ENCODE assay signal across 8 cellular contexts in the genomic region with DNA sequence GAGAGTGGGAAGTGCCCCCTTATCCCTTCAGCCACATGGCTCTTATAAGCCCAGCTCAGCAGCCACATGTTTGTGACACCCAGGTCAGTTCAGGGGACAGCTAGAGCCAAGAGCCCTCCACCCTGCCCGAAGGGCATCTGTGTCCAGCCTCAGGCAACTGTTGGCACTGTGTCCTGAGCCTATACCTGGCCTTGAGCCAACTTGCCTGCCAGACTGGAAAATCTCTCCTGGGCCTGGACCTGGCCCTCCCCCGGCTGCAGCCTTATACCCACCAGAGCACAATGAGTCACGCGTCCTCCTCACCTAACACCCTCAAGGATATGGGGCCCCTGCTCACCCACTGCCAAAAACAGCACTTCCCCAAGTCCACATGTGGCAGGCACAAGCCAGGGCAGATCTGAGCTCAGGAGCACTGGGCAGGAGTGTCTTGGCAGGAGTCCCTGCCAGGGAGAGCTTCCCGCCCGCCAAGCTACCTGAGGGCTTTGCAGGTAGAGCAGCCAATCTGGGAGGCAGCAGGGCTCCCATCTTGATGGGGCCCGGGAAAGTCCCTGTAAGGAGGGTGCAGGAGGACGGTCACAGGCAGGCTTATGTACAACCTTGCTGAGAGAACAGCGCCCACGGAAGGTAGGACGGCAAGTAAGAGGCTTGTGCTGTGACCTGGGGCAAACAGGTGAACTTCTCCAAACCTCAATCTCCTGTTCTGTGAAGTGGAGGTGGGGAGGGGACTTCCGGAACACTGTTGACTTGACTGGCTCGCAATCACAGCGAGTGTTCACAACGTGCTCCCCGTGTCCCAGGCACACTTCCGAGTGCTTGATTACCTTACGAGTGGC. TPM values are rescaled to one million over a fixed set of nuclear protein-coding genes. Genes with fewer than 3 reads are reported as not detected.
A peak's percentile ranks its signal among the peaks of the same experiment; 100 is the strongest.
DNase-seq lines count a peak whose midpoint lies in the region; ATAC-seq and TF ChIP-seq lines count a peak whose summit lies in the region.
"Had no signal": no experiment of that assay in that cellular context is flagged by ENCODE, and none has a peak within 500 bp of the region (broad histone marks: within the 10 kb centered on the region; RNA-seq: fewer than 3 reads in every experiment).

No MANE protein-coding gene starts in this region.

- peak overlapping the region; percentile 36 for H3K4me3 Mint-ChIP-seq in central memory CD8-positive, alpha-beta T cell
- no peak overlapping the region for H3K4me3 Mint-ChIP-seq in type B pancreatic cell

- H3K27ac ChIP-seq in WERI-Rb-1 (peak overlapping the region; percentile 19), muscle layer of colon (ENCODE audit: low read depth, low read length) (peak overlapping the region; percentile 47)
- H3K27ac ChIP-seq: neutrophil had no signal

- TF ChIP-seq CTCF in WERI-Rb-1 (IDR thresholded peaks at IDR 0.05; ENCODE audit: low read depth, low read length) (no peak), type B pancreatic cell (conservative IDR thresholded peaks at IDR 0.05) (no peak)

- H3K4me1 ChIP-seq in muscle layer of colon (ENCODE audit: insufficient read depth, low read length): peaks cover 34% of the 10 kb centered on the region

- ATAC-seq in central memory CD8-positive, alpha-beta T cell (replicated peaks; ENCODE audit: extremely low read depth, poor library complexity, severe bottlenecking): peak; percentile 52
- ATAC-seq in GM21619 (IDR thresholded peaks at IDR 0.05; ENCODE audit: unreplicated experiment): no peak

- H3K4me3 ChIP-seq in WERI-Rb-1 (ENCODE audit: low read depth, low read length) (no peak overlapping the region), muscle layer of colon (ENCODE audit: low read depth in 1 of 2, low read length in 2 of 2) (peak overlapping the region in 1 of 2 donors; percentile 5)

- H3K27ac Mint-ChIP-seq in central memory CD8-positive, alpha-beta T cell (ENCODE audit: low read depth): no peak overlapping the region
- H3K27ac Mint-ChIP-seq in type B pancreatic cell: peak overlapping the region; percentile 64

- H3K36me3 ChIP-seq in WERI-Rb-1 (no peaks in the 10 kb centered on the region), muscle layer of colon (ENCODE audit: insufficient read depth, low read length) (no peaks in the 10 kb centered on the region)
- H3K36me3 ChIP-seq: neutrophil had no signal

- H3K9me3 ChIP-seq in WERI-Rb-1 (ENCODE audit: severe bottlenecking) (no peaks in the 10 kb centered on the region), muscle layer of colon (ENCODE audit: low read length) (no peaks in the 10 kb centered on the region)
- H3K9me3 ChIP-seq: neutrophil had no signal

- no peaks in the 10 kb centered on the region for H3K36me3 Mint-ChIP-seq in central memory CD8-positive, alpha-beta T cell (ENCODE audit: insufficient read depth)
- H3K36me3 Mint-ChIP-seq in type B pancreatic cell: no peaks in the 10 kb centered on the region

- peaks cover 15% of the 10 kb centered on the region for H3K4me1 Mint-ChIP-seq in central memory CD8-positive, alpha-beta T cell
- peaks cover 8% of the 10 kb centered on the region for H3K4me1 Mint-ChIP-seq in type B pancreatic cell (ENCODE audit: unreplicated experiment)

- H3K9ac ChIP-seq in muscle layer of colon (ENCODE audit: low read length): peak overlapping the region; percentile 53

- no peaks in the 10 kb centered on the region for H3K9me3 Mint-ChIP-seq in central memory CD8-positive, alpha-beta T cell
- no peaks in the 10 kb centered on the region for H3K9me3 Mint-ChIP-seq in type B pancreatic cell

- peaks cover 24% of the 10 kb centered on the region for H3K27me3 Mint-ChIP-seq in central memory CD8-positive, alpha-beta T cell
- H3K27me3 Mint-ChIP-seq in type B pancreatic cell: no peaks in the 10 kb centered on the region

- H3K27me3 ChIP-seq in WERI-Rb-1 (ENCODE audit: insufficient read depth, low read depth, severe bottlenecking) (no peaks in the 10 kb centered on the region), muscle layer of colon (ENCODE audit: control insufficient read depth in 1 of 2, insufficient read depth in 2 of 2, low read length in 2 of 2) (no peaks in the 10 kb centered on the region)

- DNase-seq in Kasumi-1 (lab: John Stamatoyannopoulos, UW): peak; percentile 30 to 41
- DNase-seq in WERI-Rb-1: peak; percentile 75
- DNase-seq in central memory CD8-positive, alpha-beta T cell (ENCODE audit: low spot score in 2 of 2): peak in 1 of 2 donors; percentile 24
- DNase-seq in type B pancreatic cell (ENCODE audit: extremely low spot score, unreplicated experiment): no peak
- DNase-seq in cortex of kidney (lab: John Stamatoyannopoulos, UW): no peak

RNA-seq across cellular contexts. Expression of a gene that starts 19.8 kb away (rescaled TPM):
- 124 and 130 TPM in 2 replicates for total RNA-seq in type B pancreatic cell (ENCODE audit: low replicate concordance)

RNA-seq across cellular contexts. Expression of a gene that starts 19.9 kb away (rescaled TPM):
- total RNA-seq in type B pancreatic cell (ENCODE audit: low replicate concordance): not detected in 2 replicates

RNA-seq across cellular contexts. Expression of a gene that starts 44.5 kb away (rescaled TPM):
- total RNA-seq in type B pancreatic cell (ENCODE audit: low replicate concordance): 0.40 TPM in 1 of 2 replicates, not detected in the other

Comparison
In these comparisons a context has a peak if more than half of its experiments do, and no peak if none do; other contexts are left out.
1. DNase-seq: peak in Kasumi-1 (2 of 2) and WERI-Rb-1 (single experiment); none in type B pancreatic cell (single experiment) and cortex of kidney (single experiment).